14 cellular contexts compared by ENCODE assay signal in the genomic region with DNA sequence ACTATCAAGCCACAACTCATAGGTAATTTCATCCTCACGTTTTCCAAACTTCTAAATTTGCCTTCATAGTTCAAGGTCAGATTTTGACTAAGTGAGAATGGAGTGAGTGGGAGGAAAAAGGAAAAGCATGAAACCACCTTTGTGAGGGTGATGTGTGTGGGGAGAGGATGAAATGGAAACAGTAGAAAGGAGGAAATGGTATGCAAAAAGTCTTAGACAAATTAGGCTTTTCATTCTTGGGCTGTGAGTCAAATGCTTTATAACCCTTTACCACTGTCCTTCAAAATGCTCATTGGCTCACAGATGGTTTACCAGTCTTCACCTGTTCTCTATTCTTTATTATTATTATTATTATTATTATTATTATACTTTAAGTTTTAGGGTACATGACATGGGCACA.
"Had no signal": no experiment of that assay in that cellular context is flagged by ENCODE, and none has a peak within 500 bp of the region (broad histone marks: within the 10 kb centered on the region; RNA-seq: fewer than 3 reads in every experiment).

No MANE protein-coding gene starts in this region.

- H3K36me3 ChIP-seq: heart left ventricle, upper lobe of left lung had no signal

- DNase-seq: activated CD4-positive, alpha-beta T cell treated with anti-CD3 and anti-CD28 coated beads, Interleukin-2, amount 50 U/mL, for 4 hours; activated CD8-positive, alpha-beta memory T cell treated with anti-CD3 and anti-CD28 coated beads for 24 hours; activated CD8-positive, alpha-beta memory T cell treated with anti-CD3 and anti-CD28 coated beads, Interleukin-2, amount 50 U/mL, for 4 hours; activated T-cell treated with anti-CD3 and anti-CD28 coated beads, Interleukin-2, amount 50 U/mL, for 24 hours; aorta; effector CD4-positive, alpha-beta T cell; heart left ventricle; left ventricle myocardium superior; stimulated activated CD4-positive, alpha-beta T cell treated with anti-CD3 and anti-CD28 coated beads, Interleukin-4, amount 100 ng/mL, for 24 hours; stimulated activated naive CD8-positive, alpha-beta T cell treated with anti-CD3 and anti-CD28 coated beads, Interleukin-15, Interleukin-2, amounts not matched to agents 100 U/mL and 50 U/mL, for 24 hours; upper lobe of left lung had no signal

- H3K9me3 ChIP-seq: heart left ventricle, upper lobe of left lung had no signal

- H3K4me3 ChIP-seq: heart left ventricle, upper lobe of left lung had no signal

- H3K27me3 ChIP-seq: upper lobe of left lung had no signal

- H3K27ac ChIP-seq: heart left ventricle, upper lobe of left lung had no signal

- H3K4me1 ChIP-seq: heart left ventricle, upper lobe of left lung had no signal

- ATAC-seq: activated naive CD4-positive, alpha-beta T cell treated with anti-CD3 and anti-CD28 coated beads, Interleukin-2, amount 50 U/mL, for 72 hours; activated T-helper 17 cell treated with anti-CD3 and anti-CD28 coated beads, Interleukin-2, amount 50 U/mL, for 72 hours; heart left ventricle; left ventricle myocardium superior; natural killer cell treated with Interleukin-12 subunit alpha and Interleukin-12 subunit beta and Interleukin-15 and Interleukin-18, amount 100 ng/mL, for 72 hours; stimulated activated naive CD8-positive, alpha-beta T cell treated with anti-CD3 and anti-CD28 coated beads, Interleukin-15, Interleukin-2, amounts not matched to agents 100 U/mL and 50 U/mL, for 24 hours had no signal
